In the genomic region with DNA sequence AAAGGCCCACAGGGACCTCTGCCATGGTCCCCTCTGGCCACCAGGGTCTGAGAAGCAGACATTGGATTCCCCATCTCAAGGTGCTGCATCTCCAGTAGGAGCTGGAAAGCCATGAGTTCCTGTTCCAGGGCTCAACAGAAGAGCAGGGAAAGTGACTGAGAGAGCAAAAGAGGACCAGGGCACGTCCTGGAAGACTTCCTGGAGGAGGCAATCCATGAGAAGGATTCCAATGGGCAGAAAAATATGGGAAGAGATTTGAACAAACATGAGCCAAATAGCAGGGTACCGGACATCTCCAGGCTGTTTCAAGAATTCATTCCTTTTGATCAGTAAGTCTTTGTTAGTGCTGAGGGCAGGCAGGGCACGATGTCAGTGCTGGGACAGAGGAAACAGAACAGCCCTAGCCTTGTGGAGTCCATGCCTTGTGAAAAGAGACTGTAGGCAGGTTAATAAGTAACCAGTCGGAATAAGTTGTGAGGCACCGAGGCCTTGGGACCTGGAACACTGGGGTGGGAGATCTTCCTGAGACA, we compare ENCODE assay signal across 1 cellular context.
A peak's percentile ranks its signal among the peaks of the same experiment; 100 is the strongest.
TF ChIP-seq lines count a peak whose summit lies in the region.

No MANE protein-coding gene starts in this region.

TF ChIP-seq in HepG2, 621 proteins besides CTCF, POLR2A, EP300 and RAD21 (continued from another document and continues in another):
- TF ChIP-seq, protein P1, sequence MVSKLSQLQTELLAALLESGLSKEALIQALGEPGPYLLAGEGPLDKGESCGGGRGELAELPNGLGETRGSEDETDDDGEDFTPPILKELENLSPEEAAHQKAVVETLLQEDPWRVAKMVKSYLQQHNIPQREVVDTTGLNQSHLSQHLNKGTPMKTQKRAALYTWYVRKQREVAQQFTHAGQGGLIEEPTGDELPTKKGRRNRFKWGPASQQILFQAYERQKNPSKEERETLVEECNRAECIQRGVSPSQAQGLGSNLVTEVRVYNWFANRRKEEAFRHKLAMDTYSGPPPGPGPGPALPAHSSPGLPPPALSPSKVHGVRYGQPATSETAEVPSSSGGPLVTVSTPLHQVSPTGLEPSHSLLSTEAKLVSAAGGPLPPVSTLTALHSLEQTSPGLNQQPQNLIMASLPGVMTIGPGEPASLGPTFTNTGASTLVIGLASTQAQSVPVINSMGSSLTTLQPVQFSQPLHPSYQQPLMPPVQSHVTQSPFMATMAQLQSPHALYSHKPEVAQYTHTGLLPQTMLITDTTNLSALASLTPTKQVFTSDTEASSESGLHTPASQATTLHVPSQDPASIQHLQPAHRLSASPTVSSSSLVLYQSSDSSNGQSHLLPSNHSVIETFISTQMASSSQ (IDR thresholded peaks at IDR 0.05; ENCODE audit: low read depth) = peak; percentile 88
- TF ChIP-seq, protein P1 (CRISPR knock-in tag; IDR thresholded peaks at IDR 0.05; ENCODE audit: borderline replicate concordance) = peak; percentile 93
- TF ChIP-seq MAFF (IDR thresholded peaks at IDR 0.05; ENCODE audit: low read depth, low read length) (no peak), CBX5 (CRISPR knock-in tag; IDR thresholded peaks at IDR 0.05; ENCODE audit: borderline replicate concordance) (0 out of 2 replicates have a peak, but pooled peaks have one; percentile 12), CEBPG (CRISPR knock-in tag; IDR thresholded peaks at IDR 0.05) (0 out of 2 replicates have a peak, but pooled peaks have one; percentile 11), BRCA1 (CRISPR knock-in tag; IDR thresholded peaks at IDR 0.05) (no peak), SAP130 (CRISPR knock-in tag; IDR thresholded peaks at IDR 0.05; ENCODE audit: low read depth) (peak; percentile 49), HMG20B (CRISPR knock-in tag; conservative IDR thresholded peaks at IDR 0.05) (peak; percentile 60; the same call in 1 of the 2 replicates), ZNF30 (CRISPR knock-in tag; IDR thresholded peaks at IDR 0.05) (no peak), HOXA3 (CRISPR knock-in tag; IDR thresholded peaks at IDR 0.05) (no peak; the same call in 1 of the 2 replicates), SMARCC2 (IDR thresholded peaks at IDR 0.05) (no peak), ZFP36 (IDR thresholded peaks at IDR 0.05; ENCODE audit: borderline replicate concordance, low read depth, low read length, partially characterized antibody) (peak; percentile 97), ZNF292 (CRISPR knock-in tag; IDR thresholded peaks at IDR 0.05; ENCODE audit: borderline replicate concordance, low read depth) (peak; percentile 67; the same call in 1 of the 2 replicates), ZNF792 (CRISPR knock-in tag; IDR thresholded peaks at IDR 0.05) (0 out of 2 replicates have a peak, but pooled peaks have one; percentile 32), ZMYM3 (CRISPR knock-in tag; IDR thresholded peaks at IDR 0.05) (peak; percentile 92), HES4 (CRISPR knock-in tag; IDR thresholded peaks at IDR 0.05; ENCODE audit: borderline replicate concordance) (no peak), MIER2 (CRISPR knock-in tag; IDR thresholded peaks at IDR 0.05) (peak; percentile 39; the same call in 1 of the 2 replicates), NFKBIZ (CRISPR knock-in tag; IDR thresholded peaks at IDR 0.05) (no peak), KDM1A (CRISPR knock-in tag; IDR thresholded peaks at IDR 0.05) (peak; percentile 63), ZNF75D (CRISPR knock-in tag; IDR thresholded peaks at IDR 0.05; ENCODE audit: borderline replicate concordance) (no peak), XRCC5 (optimal IDR thresholded peaks at IDR 0.05; ENCODE audit: low read length) (peak; percentile 35), ETV5 (CRISPR knock-in tag; IDR thresholded peaks at IDR 0.05; ENCODE audit: borderline replicate concordance) (0 out of 2 replicates have a peak, but pooled peaks have one; percentile 9), FOSL2 (CRISPR knock-in tag; IDR thresholded peaks at IDR 0.05) (peak; percentile 36), GATAD2A (CRISPR knock-in tag; IDR thresholded peaks at IDR 0.05) (peak; percentile 33; the same call in 1 of the 2 replicates), KDM4B (CRISPR knock-in tag; IDR thresholded peaks at IDR 0.05) (no peak), BORCS8-MEF2B (CRISPR knock-in tag; IDR thresholded peaks at IDR 0.05) (peak; percentile 54; the same call in 1 of the 2 replicates), KMT2A (CRISPR knock-in tag; IDR thresholded peaks at IDR 0.05) (no peak), RCOR2 (CRISPR knock-in tag; IDR thresholded peaks at IDR 0.05) (peak; percentile 75; the same call in 1 of the 2 replicates), ZFP37 (CRISPR knock-in tag; IDR thresholded peaks at IDR 0.05; ENCODE audit: borderline replicate concordance) (no peak), SALL1 (CRISPR knock-in tag; IDR thresholded peaks at IDR 0.05) (0 out of 2 replicates have a peak, but pooled peaks have one; percentile 23), ZNF644 (CRISPR knock-in tag; IDR thresholded peaks at IDR 0.05; ENCODE audit: low read depth) (peak; percentile 50; the same call in 1 of the 2 replicates), ZSCAN20 (CRISPR knock-in tag; IDR thresholded peaks at IDR 0.05; ENCODE audit: borderline replicate concordance) (no peak)
- TF ChIP-seq, protein P2, sequence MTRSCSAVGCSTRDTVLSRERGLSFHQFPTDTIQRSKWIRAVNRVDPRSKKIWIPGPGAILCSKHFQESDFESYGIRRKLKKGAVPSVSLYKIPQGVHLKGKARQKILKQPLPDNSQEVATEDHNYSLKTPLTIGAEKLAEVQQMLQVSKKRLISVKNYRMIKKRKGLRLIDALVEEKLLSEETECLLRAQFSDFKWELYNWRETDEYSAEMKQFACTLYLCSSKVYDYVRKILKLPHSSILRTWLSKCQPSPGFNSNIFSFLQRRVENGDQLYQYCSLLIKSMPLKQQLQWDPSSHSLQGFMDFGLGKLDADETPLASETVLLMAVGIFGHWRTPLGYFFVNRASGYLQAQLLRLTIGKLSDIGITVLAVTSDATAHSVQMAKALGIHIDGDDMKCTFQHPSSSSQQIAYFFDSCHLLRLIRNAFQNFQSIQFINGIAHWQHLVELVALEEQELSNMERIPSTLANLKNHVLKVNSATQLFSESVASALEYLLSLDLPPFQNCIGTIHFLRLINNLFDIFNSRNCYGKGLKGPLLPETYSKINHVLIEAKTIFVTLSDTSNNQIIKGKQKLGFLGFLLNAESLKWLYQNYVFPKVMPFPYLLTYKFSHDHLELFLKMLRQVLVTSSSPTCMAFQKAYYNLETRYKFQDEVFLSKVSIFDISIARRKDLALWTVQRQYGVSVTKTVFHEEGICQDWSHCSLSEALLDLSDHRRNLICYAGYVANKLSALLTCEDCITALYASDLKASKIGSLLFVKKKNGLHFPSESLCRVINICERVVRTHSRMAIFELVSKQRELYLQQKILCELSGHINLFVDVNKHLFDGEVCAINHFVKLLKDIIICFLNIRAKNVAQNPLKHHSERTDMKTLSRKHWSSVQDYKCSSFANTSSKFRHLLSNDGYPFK (CRISPR knock-in tag; IDR thresholded peaks at IDR 0.05; ENCODE audit: borderline replicate concordance) = peak; percentile 50; the same call in 1 of the 2 replicates
- TF ChIP-seq, protein P3, sequence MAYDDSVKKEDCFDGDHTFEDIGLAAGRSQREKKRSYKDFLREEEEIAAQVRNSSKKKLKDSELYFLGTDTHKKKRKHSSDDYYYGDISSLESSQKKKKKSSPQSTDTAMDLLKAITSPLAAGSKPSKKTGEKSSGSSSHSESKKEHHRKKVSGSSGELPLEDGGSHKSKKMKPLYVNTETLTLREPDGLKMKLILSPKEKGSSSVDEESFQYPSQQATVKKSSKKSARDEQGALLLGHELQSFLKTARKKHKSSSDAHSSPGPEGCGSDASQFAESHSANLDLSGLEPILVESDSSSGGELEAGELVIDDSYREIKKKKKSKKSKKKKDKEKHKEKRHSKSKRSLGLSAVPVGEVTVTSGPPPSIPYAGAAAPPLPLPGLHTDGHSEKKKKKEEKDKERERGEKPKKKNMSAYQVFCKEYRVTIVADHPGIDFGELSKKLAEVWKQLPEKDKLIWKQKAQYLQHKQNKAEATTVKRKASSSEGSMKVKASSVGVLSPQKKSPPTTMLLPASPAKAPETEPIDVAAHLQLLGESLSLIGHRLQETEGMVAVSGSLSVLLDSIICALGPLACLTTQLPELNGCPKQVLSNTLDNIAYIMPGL (CRISPR knock-in tag; IDR thresholded peaks at IDR 0.05; ENCODE audit: borderline replicate concordance in 1 of 2, low read depth in 1 of 2) = 0 out of 4 replicates have a peak, but pooled peaks of 1 of the 2 experiments have one; percentile 5
- TF ChIP-seq, protein P4, sequence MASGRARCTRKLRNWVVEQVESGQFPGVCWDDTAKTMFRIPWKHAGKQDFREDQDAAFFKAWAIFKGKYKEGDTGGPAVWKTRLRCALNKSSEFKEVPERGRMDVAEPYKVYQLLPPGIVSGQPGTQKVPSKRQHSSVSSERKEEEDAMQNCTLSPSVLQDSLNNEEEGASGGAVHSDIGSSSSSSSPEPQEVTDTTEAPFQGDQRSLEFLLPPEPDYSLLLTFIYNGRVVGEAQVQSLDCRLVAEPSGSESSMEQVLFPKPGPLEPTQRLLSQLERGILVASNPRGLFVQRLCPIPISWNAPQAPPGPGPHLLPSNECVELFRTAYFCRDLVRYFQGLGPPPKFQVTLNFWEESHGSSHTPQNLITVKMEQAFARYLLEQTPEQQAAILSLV (CRISPR knock-in tag; IDR thresholded peaks at IDR 0.05; ENCODE audit: borderline replicate concordance) = no peak
- TF ChIP-seq, protein P5, sequence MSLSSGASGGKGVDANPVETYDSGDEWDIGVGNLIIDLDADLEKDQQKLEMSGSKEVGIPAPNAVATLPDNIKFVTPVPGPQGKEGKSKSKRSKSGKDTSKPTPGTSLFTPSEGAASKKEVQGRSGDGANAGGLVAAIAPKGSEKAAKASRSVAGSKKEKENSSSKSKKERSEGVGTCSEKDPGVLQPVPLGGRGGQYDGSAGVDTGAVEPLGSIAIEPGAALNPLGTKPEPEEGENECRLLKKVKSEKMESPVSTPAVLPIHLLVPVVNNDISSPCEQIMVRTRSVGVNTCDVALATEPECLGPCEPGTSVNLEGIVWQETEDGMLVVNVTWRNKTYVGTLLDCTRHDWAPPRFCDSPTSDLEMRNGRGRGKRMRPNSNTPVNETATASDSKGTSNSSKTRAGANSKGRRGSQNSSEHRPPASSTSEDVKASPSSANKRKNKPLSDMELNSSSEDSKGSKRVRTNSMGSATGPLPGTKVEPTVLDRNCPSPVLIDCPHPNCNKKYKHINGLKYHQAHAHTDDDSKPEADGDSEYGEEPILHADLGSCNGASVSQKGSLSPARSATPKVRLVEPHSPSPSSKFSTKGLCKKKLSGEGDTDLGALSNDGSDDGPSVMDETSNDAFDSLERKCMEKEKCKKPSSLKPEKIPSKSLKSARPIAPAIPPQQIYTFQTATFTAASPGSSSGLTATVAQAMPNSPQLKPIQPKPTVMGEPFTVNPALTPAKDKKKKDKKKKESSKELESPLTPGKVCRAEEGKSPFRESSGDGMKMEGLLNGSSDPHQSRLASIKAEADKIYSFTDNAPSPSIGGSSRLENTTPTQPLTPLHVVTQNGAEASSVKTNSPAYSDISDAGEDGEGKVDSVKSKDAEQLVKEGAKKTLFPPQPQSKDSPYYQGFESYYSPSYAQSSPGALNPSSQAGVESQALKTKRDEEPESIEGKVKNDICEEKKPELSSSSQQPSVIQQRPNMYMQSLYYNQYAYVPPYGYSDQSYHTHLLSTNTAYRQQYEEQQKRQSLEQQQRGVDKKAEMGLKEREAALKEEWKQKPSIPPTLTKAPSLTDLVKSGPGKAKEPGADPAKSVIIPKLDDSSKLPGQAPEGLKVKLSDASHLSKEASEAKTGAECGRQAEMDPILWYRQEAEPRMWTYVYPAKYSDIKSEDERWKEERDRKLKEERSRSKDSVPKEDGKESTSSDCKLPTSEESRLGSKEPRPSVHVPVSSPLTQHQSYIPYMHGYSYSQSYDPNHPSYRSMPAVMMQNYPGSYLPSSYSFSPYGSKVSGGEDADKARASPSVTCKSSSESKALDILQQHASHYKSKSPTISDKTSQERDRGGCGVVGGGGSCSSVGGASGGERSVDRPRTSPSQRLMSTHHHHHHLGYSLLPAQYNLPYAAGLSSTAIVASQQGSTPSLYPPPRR (CRISPR knock-in tag; IDR thresholded peaks at IDR 0.05; ENCODE audit: borderline replicate concordance) = no peak
- TF ChIP-seq, protein P6, sequence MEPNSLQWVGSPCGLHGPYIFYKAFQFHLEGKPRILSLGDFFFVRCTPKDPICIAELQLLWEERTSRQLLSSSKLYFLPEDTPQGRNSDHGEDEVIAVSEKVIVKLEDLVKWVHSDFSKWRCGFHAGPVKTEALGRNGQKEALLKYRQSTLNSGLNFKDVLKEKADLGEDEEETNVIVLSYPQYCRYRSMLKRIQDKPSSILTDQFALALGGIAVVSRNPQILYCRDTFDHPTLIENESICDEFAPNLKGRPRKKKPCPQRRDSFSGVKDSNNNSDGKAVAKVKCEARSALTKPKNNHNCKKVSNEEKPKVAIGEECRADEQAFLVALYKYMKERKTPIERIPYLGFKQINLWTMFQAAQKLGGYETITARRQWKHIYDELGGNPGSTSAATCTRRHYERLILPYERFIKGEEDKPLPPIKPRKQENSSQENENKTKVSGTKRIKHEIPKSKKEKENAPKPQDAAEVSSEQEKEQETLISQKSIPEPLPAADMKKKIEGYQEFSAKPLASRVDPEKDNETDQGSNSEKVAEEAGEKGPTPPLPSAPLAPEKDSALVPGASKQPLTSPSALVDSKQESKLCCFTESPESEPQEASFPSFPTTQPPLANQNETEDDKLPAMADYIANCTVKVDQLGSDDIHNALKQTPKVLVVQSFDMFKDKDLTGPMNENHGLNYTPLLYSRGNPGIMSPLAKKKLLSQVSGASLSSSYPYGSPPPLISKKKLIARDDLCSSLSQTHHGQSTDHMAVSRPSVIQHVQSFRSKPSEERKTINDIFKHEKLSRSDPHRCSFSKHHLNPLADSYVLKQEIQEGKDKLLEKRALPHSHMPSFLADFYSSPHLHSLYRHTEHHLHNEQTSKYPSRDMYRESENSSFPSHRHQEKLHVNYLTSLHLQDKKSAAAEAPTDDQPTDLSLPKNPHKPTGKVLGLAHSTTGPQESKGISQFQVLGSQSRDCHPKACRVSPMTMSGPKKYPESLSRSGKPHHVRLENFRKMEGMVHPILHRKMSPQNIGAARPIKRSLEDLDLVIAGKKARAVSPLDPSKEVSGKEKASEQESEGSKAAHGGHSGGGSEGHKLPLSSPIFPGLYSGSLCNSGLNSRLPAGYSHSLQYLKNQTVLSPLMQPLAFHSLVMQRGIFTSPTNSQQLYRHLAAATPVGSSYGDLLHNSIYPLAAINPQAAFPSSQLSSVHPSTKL (CRISPR knock-in tag; IDR thresholded peaks at IDR 0.05) = peak; percentile 58; the same call in 1 of the 2 replicates
- TF ChIP-seq, protein P7, sequence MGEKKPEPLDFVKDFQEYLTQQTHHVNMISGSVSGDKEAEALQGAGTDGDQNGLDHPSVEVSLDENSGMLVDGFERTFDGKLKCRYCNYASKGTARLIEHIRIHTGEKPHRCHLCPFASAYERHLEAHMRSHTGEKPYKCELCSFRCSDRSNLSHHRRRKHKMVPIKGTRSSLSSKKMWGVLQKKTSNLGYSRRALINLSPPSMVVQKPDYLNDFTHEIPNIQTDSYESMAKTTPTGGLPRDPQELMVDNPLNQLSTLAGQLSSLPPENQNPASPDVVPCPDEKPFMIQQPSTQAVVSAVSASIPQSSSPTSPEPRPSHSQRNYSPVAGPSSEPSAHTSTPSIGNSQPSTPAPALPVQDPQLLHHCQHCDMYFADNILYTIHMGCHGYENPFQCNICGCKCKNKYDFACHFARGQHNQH (CRISPR knock-in tag; IDR thresholded peaks at IDR 0.05) = peak; percentile 48; the same call in 1 of the 2 replicates
